Comparison of ENCODE assay signal across 18 cellular contexts in the genomic region with DNA sequence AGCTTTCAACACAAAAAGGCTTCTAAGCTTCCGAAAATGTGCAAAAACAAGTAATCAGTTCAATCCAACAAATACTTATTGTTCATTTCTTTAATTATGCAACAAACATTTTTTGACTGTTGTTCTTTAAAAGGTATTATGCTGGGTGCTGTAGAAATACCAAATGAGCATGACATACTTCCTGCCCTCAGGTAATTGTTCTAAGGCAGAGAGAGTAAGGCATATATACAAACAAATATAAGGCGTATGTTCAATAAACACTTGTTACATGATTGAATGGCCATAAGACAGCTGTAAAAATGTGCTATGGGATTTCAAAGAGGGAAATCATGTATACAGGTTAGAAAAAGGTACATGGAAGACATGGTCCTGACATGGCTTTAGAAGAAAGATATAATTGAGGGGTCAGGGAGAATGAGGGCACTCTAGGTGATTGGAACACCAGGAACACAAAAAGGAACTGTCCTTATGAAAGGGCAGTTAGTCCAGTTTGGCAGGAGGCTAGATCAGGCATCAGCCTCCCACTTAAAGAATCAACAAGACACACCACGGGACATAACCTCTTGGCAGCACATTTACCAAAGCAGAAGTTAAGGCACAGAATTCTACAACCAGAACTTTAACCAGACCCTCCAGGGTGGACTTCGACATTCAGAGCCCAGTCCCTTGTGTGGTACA.
DNase-seq lines count a peak whose midpoint lies in the region; ATAC-seq, FAIRE-seq and TF ChIP-seq lines count a peak whose summit lies in the region.
"Had no signal": no experiment of that assay in that cellular context is flagged by ENCODE, and none has a peak within 500 bp of the region (broad histone marks: within the 10 kb centered on the region; RNA-seq: fewer than 3 reads in every experiment).

No MANE protein-coding gene starts in this region.

- peak overlapping the region; percentile 7 for H4K91ac ChIP-seq in trophoblast cell (ENCODE audit: low read depth, low read length)

- peak overlapping the region; percentile 5 for H2BK12ac ChIP-seq in trophoblast cell (ENCODE audit: low read length)

- peak; percentile 42 for DNase-seq in ELF-1 (ENCODE audit: low read depth, low spot score)
- DNase-seq in heart right ventricle = no peak
- DNase-seq in trophoblast cell = peak; percentile 41 to 90
- DNase-seq in kidney = no peak
- no peak for DNase-seq in activated naive CD4-positive, alpha-beta T cell treated with anti-CD3 and anti-CD28 coated beads, Interleukin-2, amount 10 ng/mL, durations not matched to agents 7 days and 5 days
- no peak for DNase-seq in NCI-H187 (lab: John Stamatoyannopoulos, UW)
- no peak for DNase-seq in left lung
- DNase-seq: activated CD8-positive, alpha-beta T cell treated with anti-CD3 and anti-CD28 coated beads for 36 hours; activated naive CD8-positive, alpha-beta T cell treated with anti-CD3 and anti-CD28 coated beads, Interleukin-2, amount 10 ng/mL, durations not matched to agents 7 days and 5 days; AML-193; Calu3; effector memory CD4-positive, alpha-beta T cell; kidney glomerular epithelial cell; NCI-H1436; stimulated activated CD4-positive, alpha-beta T cell treated with anti-CD3 and anti-CD28 coated beads, Interleukin-4, amount 100 ng/mL, for 1 hour had no signal

- H2BK120ac ChIP-seq in trophoblast cell (ENCODE audit: insufficient read depth, low read length, poor library complexity) = peak overlapping the region; percentile 30

- no peak overlapping the region for H3K4ac ChIP-seq in trophoblast cell (ENCODE audit: low read depth, low read length)

- H3K79me2 ChIP-seq in OCI-LY3 (ENCODE audit: low read length) (no peaks in the 10 kb centered on the region), trophoblast cell (ENCODE audit: control insufficient read depth, insufficient read depth, low read length, poor library complexity) (no peaks in the 10 kb centered on the region)

- no peak overlapping the region for H2AK5ac ChIP-seq in trophoblast cell (ENCODE audit: low read length)

- H3K4me1 Mint-ChIP-seq in activated naive CD4-positive, alpha-beta T cell treated with anti-CD3 and anti-CD28 coated beads, Interleukin-2, amount 10 ng/mL, durations not matched to agents 7 days and 5 days = peaks cover 3% of the 10 kb centered on the region

- H3K27ac ChIP-seq in OCI-LY3 (ENCODE audit: low read length) (no peak overlapping the region), heart right ventricle (peak overlapping the region in 2 of 10 donors; percentile 18 to 37), trophoblast cell (ENCODE audit: low read depth, low read length) (peak overlapping the region; percentile 40), kidney (ENCODE audit: low read depth in 2 of 2, low read length in 2 of 2) (no peak overlapping the region), left lung (no peak overlapping the region)
- H3K27ac ChIP-seq: suprapubic skin had no signal

- peak overlapping the region; percentile 95 for H3K4me2 ChIP-seq in OCI-LY3 (ENCODE audit: low read length)
- no peak overlapping the region for H3K4me2 ChIP-seq in trophoblast cell (ENCODE audit: low read length)

- no peaks in the 10 kb centered on the region for H3K79me1 ChIP-seq in trophoblast cell (ENCODE audit: low read length)

- FAIRE-seq in kidney (lab: Jason Lieb, UNC) = no peak

- no peak overlapping the region for H3K23ac ChIP-seq in trophoblast cell (ENCODE audit: low read length)

- H2AFZ ChIP-seq in OCI-LY3 (ENCODE audit: low read depth, low read length) = no peak overlapping the region
- no peak overlapping the region for H2AFZ ChIP-seq in trophoblast cell (ENCODE audit: insufficient read depth, low read length, poor library complexity)

- no peaks in the 10 kb centered on the region for H4K20me1 ChIP-seq in OCI-LY3 (ENCODE audit: insufficient read depth, low read length)

- H3K18ac ChIP-seq in trophoblast cell (ENCODE audit: low read length) = no peak overlapping the region

- H3K36me3 ChIP-seq in OCI-LY3 (replicated peaks; ENCODE audit: low read depth, low read length) (no peaks in the 10 kb centered on the region), heart right ventricle (no peaks in the 10 kb centered on the region), trophoblast cell (ENCODE audit: control insufficient read depth in 1 of 2, insufficient read depth in 2 of 2, low read length in 2 of 2) (no peaks in the 10 kb centered on the region), kidney (ENCODE audit: control insufficient read depth in 1 of 2, insufficient read depth in 2 of 2, low read length in 2 of 2) (no peaks in the 10 kb centered on the region), left lung (no peaks in the 10 kb centered on the region)
- H3K36me3 ChIP-seq: suprapubic skin had no signal

- CTCF ChIA-PET in activated naive CD4-positive, alpha-beta T cell treated with anti-CD3 and anti-CD28 coated beads, Interleukin-2, amount 10 ng/mL, durations not matched to agents 7 days and 5 days (lab: Charles Lee) = interaction anchor here (1.0 to 3.5 kb wide), 17 partner anchors 8 to 945 kb away, joined by 3 to 29 read pairs (median 5); no protein-coding TSS in a partner anchor

- peak overlapping the region; percentile 29 for H2BK5ac ChIP-seq in trophoblast cell (ENCODE audit: low read depth, low read length, poor library complexity)

- H3K9me3 ChIP-seq in OCI-LY3 (ENCODE audit: insufficient read depth, low read length) (no peaks in the 10 kb centered on the region), heart right ventricle (no peaks in the 10 kb centered on the region), trophoblast cell (ENCODE audit: insufficient read depth, low read depth, low read length) (no peaks in the 10 kb centered on the region), kidney (ENCODE audit: control insufficient read depth in 1 of 2, low read length in 2 of 2) (no peaks in the 10 kb centered on the region), left lung (no peaks in the 10 kb centered on the region)
- H3K9me3 ChIP-seq: suprapubic skin had no signal

- H4K12ac ChIP-seq in trophoblast cell (ENCODE audit: low read depth, low read length) = no peak overlapping the region

- intact Hi-C loops in heart right ventricle (cut with DNase I) (loop anchor here in 5 of 10 donors (5.0 to 10.0 kb wide), 6 partner anchors 139 to 889 kb away; partner anchors contain the start of gene SLC38A1 (in 1 of the 5)), kidney (cut with DNase I) (no loop called here), left lung (cut with DNase I) (no loop called here)

- no peaks in the 10 kb centered on the region for H3K36me3 Mint-ChIP-seq in activated naive CD4-positive, alpha-beta T cell treated with anti-CD3 and anti-CD28 coated beads, Interleukin-2, amount 10 ng/mL, durations not matched to agents 7 days and 5 days

- H3K4me3 ChIP-seq in OCI-LY3 (ENCODE audit: low read length) (peak overlapping the region; percentile 78; the same call in 1 of the 2 replicates), heart right ventricle (no peak overlapping the region), trophoblast cell (ENCODE audit: low read depth, low read length) (no peak overlapping the region), kidney (ENCODE audit: low read length in 2 of 2) (no peak overlapping the region), left lung (no peak overlapping the region)

- no peaks in the 10 kb centered on the region for H3K9me3 Mint-ChIP-seq in activated naive CD4-positive, alpha-beta T cell treated with anti-CD3 and anti-CD28 coated beads, Interleukin-2, amount 10 ng/mL, durations not matched to agents 7 days and 5 days
- H3K9me3 Mint-ChIP-seq: activated CD8-positive, alpha-beta T cell treated with anti-CD3 and anti-CD28 coated beads for 36 hours; activated naive CD8-positive, alpha-beta T cell treated with anti-CD3 and anti-CD28 coated beads, Interleukin-2, amount 10 ng/mL, durations not matched to agents 7 days and 5 days; central memory CD8-positive, alpha-beta T cell had no signal

- ATAC-seq in heart right ventricle (peak in 6 of 8 donors; percentile 31 to 75 (median 66)), left lung (no peak)

- no peak overlapping the region for H4K8ac ChIP-seq in trophoblast cell (ENCODE audit: low read depth, low read length)

- H3K27ac Mint-ChIP-seq in activated naive CD4-positive, alpha-beta T cell treated with anti-CD3 and anti-CD28 coated beads, Interleukin-2, amount 10 ng/mL, durations not matched to agents 7 days and 5 days = no peak overlapping the region
- H3K27ac Mint-ChIP-seq: activated CD8-positive, alpha-beta T cell treated with anti-CD3 and anti-CD28 coated beads for 36 hours; activated naive CD8-positive, alpha-beta T cell treated with anti-CD3 and anti-CD28 coated beads, Interleukin-2, amount 10 ng/mL, durations not matched to agents 7 days and 5 days had no signal

- H3K4me1 ChIP-seq in OCI-LY3 (ENCODE audit: low read length) = peaks cover 21% of the 10 kb centered on the region
- H3K4me1 ChIP-seq in heart right ventricle = peaks cover 0 to 14% (median 5%) of the 10 kb centered on the region in 9 donors
- H3K4me1 ChIP-seq in trophoblast cell (ENCODE audit: control insufficient read depth in 1 of 2, insufficient read depth in 2 of 2, low read length in 2 of 2) = peaks cover 2 to 3% of the 10 kb centered on the region in 2 experiments
- H3K4me1 ChIP-seq in kidney (ENCODE audit: control insufficient read depth in 1 of 2, insufficient read depth in 1 of 2, low read depth in 1 of 2, low read length in 2 of 2) = peaks cover 0 to 7% of the 10 kb centered on the region in 2 donors
- H3K4me1 ChIP-seq in left lung = peaks cover 0 to 4% of the 10 kb centered on the region in 2 donors

- H3K4me3 Mint-ChIP-seq in activated naive CD4-positive, alpha-beta T cell treated with anti-CD3 and anti-CD28 coated beads, Interleukin-2, amount 10 ng/mL, durations not matched to agents 7 days and 5 days = no peak overlapping the region
- H3K4me3 Mint-ChIP-seq: activated CD8-positive, alpha-beta T cell treated with anti-CD3 and anti-CD28 coated beads for 36 hours; activated naive CD8-positive, alpha-beta T cell treated with anti-CD3 and anti-CD28 coated beads, Interleukin-2, amount 10 ng/mL, durations not matched to agents 7 days and 5 days had no signal

- H3K14ac ChIP-seq in trophoblast cell (ENCODE audit: low read length) = no peak overlapping the region

- TF ChIP-seq CTCF in OCI-LY3 (IDR thresholded peaks at IDR 0.05; ENCODE audit: low read depth, low read length) (no peak), heart right ventricle (IDR thresholded peaks at IDR 0.05) (no peak), kidney (IDR thresholded peaks at IDR 0.05; ENCODE audit: borderline replicate concordance, extremely low read depth, insufficient read depth) (no peak), left lung (IDR thresholded peaks at IDR 0.05) (no peak)

- H3K27me3 ChIP-seq in OCI-LY3 (ENCODE audit: low read depth, low read length) (no peaks in the 10 kb centered on the region), heart right ventricle (no peaks in the 10 kb centered on the region), trophoblast cell (ENCODE audit: insufficient read depth, low read length) (no peaks in the 10 kb centered on the region), left lung (no peaks in the 10 kb centered on the region)
- H3K27me3 ChIP-seq: suprapubic skin had no signal

- H3K9ac ChIP-seq in OCI-LY3 (ENCODE audit: low read length) = peak overlapping the region; percentile 72; the same call in 1 of the 2 replicates
- no peak overlapping the region for H3K9ac ChIP-seq in trophoblast cell (ENCODE audit: low read length)
- no peak overlapping the region for H3K9ac ChIP-seq in kidney (ENCODE audit: low read length in 2 of 2)

- WGBS in heart right ventricle, 2 donors = 66 to 70% methylated on average over 4 of the region's 4 CpGs
- WGBS in trophoblast cell (ENCODE audit: extremely low coverage, insufficient coverage, insufficient read length) = no CpG with 5 or more reads among the region's 4 CpGs

- H3K27me3 Mint-ChIP-seq in activated naive CD4-positive, alpha-beta T cell treated with anti-CD3 and anti-CD28 coated beads, Interleukin-2, amount 10 ng/mL, durations not matched to agents 7 days and 5 days = peaks cover 20% of the 10 kb centered on the region

Comparison
In these comparisons a context has a peak if more than half of its experiments do, and no peak if none do; other contexts are left out.
1. DNase-seq: peak in ELF-1 (single experiment) and trophoblast cell (2 of 2); none in heart right ventricle (0 of 2), kidney (single experiment), activated naive CD4-positive, alpha-beta T cell treated with anti-CD3 and anti-CD28 coated beads, Interleukin-2, amount 10 ng/mL, durations not matched to agents 7 days and 5 days (single experiment), NCI-H187 (0 of 2) and left lung (0 of 2).